Comparison of ENCODE assay signal across 13 cellular contexts in the genomic region with DNA sequence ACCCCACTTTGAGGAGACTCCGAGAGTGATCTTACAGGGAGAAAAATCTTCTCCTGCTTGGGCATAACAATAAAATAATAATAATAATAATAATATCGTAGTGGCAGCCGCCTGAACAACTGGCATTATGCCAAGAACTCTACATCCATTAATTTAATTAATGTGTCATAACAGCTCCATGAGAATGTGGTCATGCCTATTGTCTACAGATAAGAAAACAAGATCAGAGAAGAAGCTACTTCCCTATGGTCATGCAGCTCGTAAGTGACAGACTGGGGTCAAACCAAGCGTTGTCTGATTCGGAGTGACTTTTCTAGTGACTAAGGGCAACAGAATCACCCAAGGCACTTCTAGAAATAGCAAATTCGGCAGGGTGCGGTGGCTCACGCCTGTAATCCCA.
"Had no signal": no experiment of that assay in that cellular context is flagged by ENCODE, and none has a peak within 500 bp of the region (broad histone marks: within the 10 kb centered on the region; RNA-seq: fewer than 3 reads in every experiment).

No MANE protein-coding gene starts in this region.

- DNase-seq: colonic mucosa; dermis blood vessel endothelial cell; foreskin melanocyte; head of caudate nucleus; left colon; naive thymus-derived CD4-positive, alpha-beta T cell; nephron progenitor cell; psoas muscle; retina; stimulated activated naive CD4-positive, alpha-beta T cell; stomach; trophoblast cell had no signal

- ATAC-seq: left colon; naive thymus-derived CD4-positive, alpha-beta T cell; psoas muscle; sciatic nerve had no signal
